ENCODE assay signal across 20 cellular contexts in genomic region chr1:171833091-171833822, GRCh38.
"Had no signal": no experiment of that assay in that cellular context is flagged by ENCODE, and none has a peak within 500 bp of the region (broad histone marks: within the 10 kb centered on the region; RNA-seq: fewer than 3 reads in every experiment).

No MANE protein-coding gene starts in this region.

- H3K9me3 ChIP-seq: gastrocnemius medialis, left ventricle myocardium inferior, right atrium auricular region, suprapubic skin, transverse colon, vagina had no signal

- H3K9me3 Mint-ChIP-seq: T-cell had no signal

- DNase-seq: activated CD4-positive, CD25-positive, alpha-beta regulatory T cell treated with anti-CD3 and anti-CD28 coated beads, Interleukin-2, amount 50 U/mL, for 72 hours; activated CD8-positive, alpha-beta memory T cell treated with anti-CD3 and anti-CD28 coated beads for 24 hours; activated CD8-positive, alpha-beta memory T cell treated with anti-CD3 and anti-CD28 coated beads, Interleukin-2, amount 50 U/mL, for 48 hours; activated gamma-delta T cell; activated T-cell treated with anti-CD3 and anti-CD28 coated beads, Interleukin-2, amount 50 U/mL, for 72 hours; amniotic stem cell; central memory CD4-positive, alpha-beta T cell; gastrocnemius medialis; head of caudate nucleus; left ventricle myocardium inferior; occipital lobe; T-cell; transverse colon had no signal

- H3K4me3 Mint-ChIP-seq: activated naive CD8-positive, alpha-beta T cell; activated T-cell treated with anti-CD3 and anti-CD28 coated beads, Interleukin-2, amount 50 U/mL, for 72 hours; brain; memory B cell; stimulated activated naive CD8-positive, alpha-beta T cell treated with anti-CD3 and anti-CD28 coated beads, Interleukin-15, Interleukin-2, amounts not matched to agents 100 ng/mL and 50 ng/mL, for 24 hours; T-cell had no signal

- H3K27me3 ChIP-seq: gastrocnemius medialis, right atrium auricular region, suprapubic skin, transverse colon, vagina had no signal

- H3K4me1 Mint-ChIP-seq: T-cell had no signal

- H3K36me3 ChIP-seq: gastrocnemius medialis, left ventricle myocardium inferior, right atrium auricular region, suprapubic skin, transverse colon, vagina had no signal

- H3K36me3 Mint-ChIP-seq: brain, T-cell had no signal

- H3K4me3 ChIP-seq: gastrocnemius medialis, left ventricle myocardium inferior, right atrium auricular region, suprapubic skin, transverse colon, vagina had no signal

- H3K4me1 ChIP-seq: gastrocnemius medialis, left ventricle myocardium inferior, right atrium auricular region, suprapubic skin, transverse colon, vagina had no signal

- H3K27ac Mint-ChIP-seq: activated naive CD8-positive, alpha-beta T cell; activated T-cell treated with anti-CD3 and anti-CD28 coated beads, Interleukin-2, amount 50 U/mL, for 72 hours; brain; memory B cell; stimulated activated naive CD8-positive, alpha-beta T cell treated with anti-CD3 and anti-CD28 coated beads, Interleukin-15, Interleukin-2, amounts not matched to agents 100 ng/mL and 50 ng/mL, for 24 hours; T-cell had no signal

- ATAC-seq: activated T-cell treated with anti-CD3 and anti-CD28 coated beads, Interleukin-2, amount 50 U/mL, for 72 hours; gastrocnemius medialis; T-cell had no signal
